27 cellular contexts compared by ENCODE assay signal in genomic region chr5:138389332-138389731, GRCh38. TPM values are rescaled to one million over a fixed set of nuclear protein-coding genes. Genes with fewer than 3 reads are reported as not detected.
DNase-seq lines count a peak whose midpoint lies in the region; ATAC-seq, FAIRE-seq and TF ChIP-seq lines count a peak whose summit lies in the region.
"Had no signal": no experiment of that assay in that cellular context is flagged by ENCODE, and none has a peak within 500 bp of the region (broad histone marks: within the 10 kb centered on the region; RNA-seq: fewer than 3 reads in every experiment).

No MANE protein-coding gene starts in this region.

- H2BK15ac ChIP-seq in IMR-90 (ENCODE audit: low read depth, low read length) = no peak overlapping the region

- H3K36me3 ChIP-seq in IMR-90 (ENCODE audit: control insufficient read depth, insufficient read depth, low read length) = peaks cover 41% of the 10 kb centered on the region
- H3K36me3 ChIP-seq in psoas muscle (ENCODE audit: insufficient read depth in 1 of 2, low read depth in 1 of 2) = peaks cover 2 to 70% of the 10 kb centered on the region in 2 donors

- no peak overlapping the region for H3K27ac Mint-ChIP-seq in CD4-positive, alpha-beta T cell
- H3K27ac Mint-ChIP-seq: CD8-positive, alpha-beta T cell; GM23338; HFFc6 had no signal

- no peak overlapping the region for H2AFZ ChIP-seq in IMR-90 (replicated peaks; ENCODE audit: low read length, poor library complexity)
- H2AFZ ChIP-seq: GM23338 had no signal

- H2BK5ac ChIP-seq in IMR-90 (ENCODE audit: low read depth, low read length, poor library complexity, severe bottlenecking) = no peak overlapping the region

- no peak overlapping the region for H2BK20ac ChIP-seq in IMR-90 (ENCODE audit: low read depth, low read length)

- no peak for FAIRE-seq in A549 (lab: Jason Lieb, UNC)
- FAIRE-seq: A204.1, GM12892, RCC 7860 had no signal

- no peak overlapping the region for H2AK5ac ChIP-seq in IMR-90 (ENCODE audit: low read depth, low read length)

- DNase-seq in A549 (ENCODE audit: low read depth in 1 of 2, low spot score in 1 of 2) (no peak), IMR-90 (no peak), fibroblast of pulmonary artery (ENCODE audit: low read depth) (peak; percentile 13), psoas muscle (no peak), EL (no peak)
- no peak for DNase-seq in activated CD8-positive, alpha-beta memory T cell treated with anti-CD3 and anti-CD28 coated beads, Interleukin-2, amount 50 U/mL, for 4 hours
- DNase-seq in CD4-positive, alpha-beta T cell = no peak
- DNase-seq: C1 segment of cervical spinal cord; Caco-2; CD8-positive, alpha-beta T cell; DMS 273 treated with DMSO at 0.1 percent for 48 hours; DMS79; H9; HFFc6; MG63; NCI-H1105 treated with DMSO at 0.1 percent for 48 hours; NCI-H146; NCI-H1930; NCI-H2107; NCI-H524; NCI-H774; SIG-M5 had no signal

- H3K56ac ChIP-seq in IMR-90 (ENCODE audit: extremely low read depth, insufficient read depth, low read length) = no peak overlapping the region

- H3K18ac ChIP-seq in IMR-90 (ENCODE audit: low read depth, low read length) = no peak overlapping the region

- H3K27me3 ChIP-seq in IMR-90 (ENCODE audit: control insufficient read depth, insufficient read depth, low read length) (no peaks in the 10 kb centered on the region), psoas muscle (ENCODE audit: insufficient read depth in 3 of 3, low read length in 2 of 3) (no peaks in the 10 kb centered on the region)
- H3K27me3 ChIP-seq in CD4-positive, alpha-beta T cell (ENCODE audit: control insufficient read depth, insufficient read depth, low read length) = no peaks in the 10 kb centered on the region
- H3K27me3 ChIP-seq: MG63 had no signal

- no peak for ATAC-seq in A549
- no peak for ATAC-seq in IMR-90 (ENCODE audit: low read depth)
- ATAC-seq in psoas muscle = peak in 1 of 4 donors; percentile 1
- ATAC-seq in CD4-positive, alpha-beta T cell (ENCODE audit: poor library complexity) = no peak
- ATAC-seq: CD8-positive, alpha-beta T cell; GM23338 had no signal

- no peaks in the 10 kb centered on the region for H4K20me1 ChIP-seq in IMR-90 (ENCODE audit: insufficient read depth, low read length)

- H3K9me3 Mint-ChIP-seq in CD4-positive, alpha-beta T cell = no peaks in the 10 kb centered on the region
- H3K9me3 Mint-ChIP-seq: CD8-positive, alpha-beta T cell; GM23338; H9; HFFc6 had no signal

- H3K4me1 ChIP-seq in A549 (no peaks in the 10 kb centered on the region), IMR-90 (ENCODE audit: control insufficient read depth, insufficient read depth, low read length) (no peaks in the 10 kb centered on the region), psoas muscle (peaks cover 48% of the 10 kb centered on the region)
- H3K4me1 ChIP-seq: Caco-2 had no signal

- no peak overlapping the region for H4K5ac ChIP-seq in IMR-90 (ENCODE audit: low read depth, low read length)

- TF ChIP-seq CTCF in A549 (IDR thresholded peaks at IDR 0.05) (no peak), IMR-90 (conservative IDR thresholded peaks at IDR 0.05; ENCODE audit: low read depth, low read length) (no peak), fibroblast of pulmonary artery (IDR thresholded peaks at IDR 0.05; ENCODE audit: low read length, missing control alignments) (no peak), psoas muscle (IDR thresholded peaks at IDR 0.05) (no peak)
- TF ChIP-seq CTCF in CD4-positive, alpha-beta T cell (IDR thresholded peaks at IDR 0.05) = no peak

- H3K14ac ChIP-seq in IMR-90 (replicated peaks; ENCODE audit: low read depth, low read length) = no peak overlapping the region

- H3K4me3 ChIP-seq in A549 (no peak overlapping the region), IMR-90 (ENCODE audit: insufficient read depth, low read depth, low read length) (no peak overlapping the region), fibroblast of pulmonary artery (replicated peaks; ENCODE audit: low read depth, low read length) (no peak overlapping the region), psoas muscle (peak overlapping the region; percentile 0)
- H3K4me3 ChIP-seq: GM23338, MG63, SK-N-MC had no signal

- no TSS peak for BruUV-seq in IMR-90 (replicated peaks; lab: Mats Ljungman, UMichigan)

- H3K9ac ChIP-seq in IMR-90 (ENCODE audit: low read depth, low read length) = no peak overlapping the region

- TF ChIP-seq POLR2A in A549 (IDR thresholded peaks at IDR 0.05; ENCODE audit: low read length) (no peak), IMR-90 (IDR thresholded peaks at IDR 0.05; ENCODE audit: low read depth, low read length) (no peak)

- in situ Hi-C loops in IMR-90 (cut with MboI; ENCODE audit: low sequenced_read_pairs) = no loop called here

- dilution Hi-C loops in IMR-90 (cut with HindIII; ENCODE audit: low sequenced_read_pairs, unreplicated experiment) = no loop called here

- H3K4me2 ChIP-seq in A549 (no peak overlapping the region), IMR-90 (ENCODE audit: low read depth, low read length) (no peak overlapping the region)
- H3K4me2 ChIP-seq: GM23338 had no signal

- no peak overlapping the region for H4K8ac ChIP-seq in IMR-90 (ENCODE audit: low read depth in 2 of 2, low read length in 2 of 2)

- 92% methylated on average over 3 of the region's 3 CpGs for WGBS in A549 (ENCODE audit: missing lambda C conversion rate)
- WGBS in IMR-90 (ENCODE audit: extremely low coverage in 2 of 2, insufficient read length in 1 of 2), 2 experiments = no CpG with 5 or more reads among the region's 3 CpGs
- 84 to 95% (median 91%) methylated on average over 3 of the region's 3 CpGs for WGBS in psoas muscle, 3 donors

- intact Hi-C loops in IMR-90 (cut with micrococcal nuclease) = loop anchor here (5.0 kb wide), 1 partner anchor 33 kb away; no protein-coding TSS in a partner anchor
- intact Hi-C loops in psoas muscle (cut with DNase I) = loop anchor here in 1 of 2 donors (5.0 kb wide), 1 partner anchor 37 kb away; the partner anchor contains the start of gene KDM3B
- intact Hi-C loops in CD4-positive, alpha-beta T cell (cut with DNase I, micrococcal nuclease) = no loop called here

- POLR2A ChIA-PET in A549 (lab: Yijun Ruan, JAX) = no interaction called here
- POLR2A ChIA-PET in IMR-90 (lab: Charles Lee; ENCODE audit: unreplicated experiment) = no interaction called here
- POLR2A ChIA-PET in CD4-positive, alpha-beta T cell (lab: Charles Lee) = no interaction called here

- no peak overlapping the region for H4K91ac ChIP-seq in IMR-90 (ENCODE audit: insufficient read depth, low read depth, low read length)

- H2BK120ac ChIP-seq in IMR-90 (ENCODE audit: low read depth, low read length) = no peak overlapping the region

- no peaks in the 10 kb centered on the region for H3K4me1 Mint-ChIP-seq in CD4-positive, alpha-beta T cell (ENCODE audit: low read depth)
- H3K4me1 Mint-ChIP-seq: GM23338, H9 had no signal

- H3K36me3 Mint-ChIP-seq in CD4-positive, alpha-beta T cell (ENCODE audit: low read depth) = peaks cover 81% of the 10 kb centered on the region

- H3K79me1 ChIP-seq in IMR-90 (ENCODE audit: low read depth in 1 of 2, low read length in 2 of 2) = peaks cover under 1 to 3% of the 10 kb centered on the region in 2 experiments; a peak in 2 of 4 replicates

- TF ChIP-seq RAD21 in A549 (conservative IDR thresholded peaks at IDR 0.05 in 1 of 2, IDR thresholded peaks at IDR 0.05 in 1 of 2) (no peak), IMR-90 (IDR thresholded peaks at IDR 0.05; ENCODE audit: low read length) (no peak)

- peaks cover 4% of the 10 kb centered on the region; the same call in 1 of the 2 replicates for H3K9me1 ChIP-seq in IMR-90 (ENCODE audit: insufficient read depth, low read length)

- no peak overlapping the region for H3K4me3 Mint-ChIP-seq in CD4-positive, alpha-beta T cell
- H3K4me3 Mint-ChIP-seq: CD8-positive, alpha-beta T cell; GM23338; H9; HFFc6 had no signal

- no peak overlapping the region for H2AK9ac ChIP-seq in IMR-90 (replicated peaks; ENCODE audit: low read depth, low read length, poor library complexity)

- H3K27ac ChIP-seq in A549 = no peak overlapping the region
- H3K27ac ChIP-seq in IMR-90 (ENCODE audit: insufficient read depth, low read length) = no peak overlapping the region
- H3K27ac ChIP-seq in psoas muscle = peak overlapping the region; percentile 70
- H3K27ac ChIP-seq in CD4-positive, alpha-beta T cell (ENCODE audit: low read depth, low read length) = no peak overlapping the region
- H3K27ac ChIP-seq: SK-N-MC had no signal

- CTCF ChIA-PET in A549 (lab: Yijun Ruan, JAX) (interaction anchor here (1.0 kb wide), 1 partner anchor 80 kb away, joined by 3 read pairs; no protein-coding TSS in a partner anchor), IMR-90 (lab: Yijun Ruan, JAX) (no interaction called here)
- CTCF ChIA-PET in CD4-positive, alpha-beta T cell (lab: Charles Lee) = no interaction called here

- no peak overlapping the region for H3K4ac ChIP-seq in IMR-90 (ENCODE audit: low read depth, low read length)

- H3K23ac ChIP-seq in IMR-90 (ENCODE audit: low read depth, low read length) = no peak overlapping the region

- no peak for TF ChIP-seq EP300 in A549 (IDR thresholded peaks at IDR 0.05)

- H3K27me3 Mint-ChIP-seq in CD4-positive, alpha-beta T cell = no peaks in the 10 kb centered on the region

- H3K9me3 ChIP-seq in A549 = no peaks in the 10 kb centered on the region
- H3K9me3 ChIP-seq in IMR-90 (ENCODE audit: control insufficient read depth, insufficient read depth, low read length) = no peaks in the 10 kb centered on the region
- H3K9me3 ChIP-seq in psoas muscle = no peaks in the 10 kb centered on the region
- H3K9me3 ChIP-seq in CD4-positive, alpha-beta T cell (ENCODE audit: control insufficient read depth, low read length) = no peaks in the 10 kb centered on the region
- H3K9me3 ChIP-seq: Caco-2, MG63 had no signal

RNA-seq across cellular contexts. Expression of gene KDM3B, which starts 36.8 kb away (rescaled TPM):
- polyA plus RNA-seq in A549 (2011; rRNA removed) = 50.6 and 52.5 TPM in 2 replicates
- 17.9 and 23.5 TPM in 2 replicates for polyA plus RNA-seq in A549 (2012; cell fraction: cytosol; rRNA removed)
- polyA plus RNA-seq in A549 (2012; cell fraction: nucleus; rRNA removed) = 18.4 and 28.9 TPM in 2 replicates
- polyA plus RNA-seq in A549 (2017; fragmentation: RNase III; extraction: RNeasy Plus Mini Kit Qiagen cat#74134 plus additional on column Dnase treatment) = 35.4 to 38.1 TPM (median 37.4 TPM) in 3 replicates
- 60.8 and 61.3 TPM in 2 replicates for polyA minus RNA-seq in A549 (2011; rRNA and poly(A)+ RNA removed)
- total RNA-seq in IMR-90 (2012; rRNA removed) = 35.8 and 36.7 TPM in 2 replicates
- polyA plus RNA-seq in IMR-90 (2012; rRNA removed) = 17.1 and 19.4 TPM in 2 replicates
- 5.8 and 7.3 TPM in 2 replicates for polyA plus RNA-seq in IMR-90 (2012; cell fraction: cytosol; rRNA removed)
- 8.0 and 37.0 TPM in 2 replicates for polyA plus RNA-seq in IMR-90 (2012; cell fraction: nucleus; rRNA removed; ENCODE audit: low replicate concordance)
- total RNA-seq in psoas muscle = 10 to 100 TPM; 49.0 to 58.3 (median 54.1) TPM
- 10 to 100 TPM; 11.7 to 52.7 (median 28.9) TPM for polyA plus RNA-seq in psoas muscle
- 10 to 100 TPM; 59.5 to 66.0 TPM for total RNA-seq in CD4-positive, alpha-beta T cell

RNA-seq across cellular contexts. Expression of gene REEP2, which starts 49.5 kb away (rescaled TPM):
- polyA plus RNA-seq in A549 (2011; rRNA removed) (4.6 and 9.3 TPM in 2 replicates), A549 (2017; fragmentation: RNase III; extraction: RNeasy Plus Mini Kit Qiagen cat#74134 plus additional on column Dnase treatment) (5.0 to 6.1 TPM (median 5.1 TPM) in 3 replicates), IMR-90 (2012; rRNA removed) (17.0 and 17.1 TPM in 2 replicates), psoas muscle (1 to 10 TPM in 2 of 3 donors, under 1 TPM in 1; 0.85 to 3.4 (median 1.5) TPM)
- polyA plus RNA-seq in A549 (2012; cell fraction: cytosol; rRNA removed) = 2.9 and 4.0 TPM in 2 replicates
- 5.3 and 6.5 TPM in 2 replicates for polyA plus RNA-seq in A549 (2012; cell fraction: nucleus; rRNA removed)
- polyA minus RNA-seq in A549 (2011; rRNA and poly(A)+ RNA removed) = 7.4 and 7.6 TPM in 2 replicates
- total RNA-seq in IMR-90 (2012; rRNA removed) (12.4 and 20.3 TPM in 2 replicates), psoas muscle (1 to 10 TPM; 1.3 to 6.6 (median 3.1) TPM)
- 16.8 and 19.5 TPM in 2 replicates for polyA plus RNA-seq in IMR-90 (2012; cell fraction: cytosol; rRNA removed)
- 50.9 and 55.6 TPM in 2 replicates for polyA plus RNA-seq in IMR-90 (2012; cell fraction: nucleus; rRNA removed; ENCODE audit: low replicate concordance)
- under 1 TPM; 0.33 to 0.34 TPM for total RNA-seq in CD4-positive, alpha-beta T cell

RNA-seq across cellular contexts. Expression of gene FAM53C, which starts 51.3 kb away (rescaled TPM):
- polyA plus RNA-seq in A549 (2011; rRNA removed) = 24.5 and 24.9 TPM in 2 replicates
- polyA plus RNA-seq in A549 (2012; cell fraction: cytosol; rRNA removed) = 13.4 and 18.7 TPM in 2 replicates
- 29.8 and 32.6 TPM in 2 replicates for polyA plus RNA-seq in A549 (2012; cell fraction: nucleus; rRNA removed)
- polyA plus RNA-seq in A549 (2017; fragmentation: RNase III; extraction: RNeasy Plus Mini Kit Qiagen cat#74134 plus additional on column Dnase treatment) = 21.9 to 25.7 TPM (median 24.7 TPM) in 3 replicates
- 27.2 and 29.0 TPM in 2 replicates for polyA minus RNA-seq in A549 (2011; rRNA and poly(A)+ RNA removed)
- 21.5 and 23.1 TPM in 2 replicates for total RNA-seq in IMR-90 (2012; rRNA removed)
- 25.6 and 27.5 TPM in 2 replicates for polyA plus RNA-seq in IMR-90 (2012; rRNA removed)
- 11.1 and 15.5 TPM in 2 replicates for polyA plus RNA-seq in IMR-90 (2012; cell fraction: cytosol; rRNA removed)
- polyA plus RNA-seq in IMR-90 (2012; cell fraction: nucleus; rRNA removed; ENCODE audit: low replicate concordance) = 28.5 and 38.9 TPM in 2 replicates
- total RNA-seq in psoas muscle = 10 to 100 TPM; 35.9 to 57.6 (median 36.9) TPM
- 10 to 100 TPM; 10.8 to 50.3 (median 23.5) TPM for polyA plus RNA-seq in psoas muscle
- total RNA-seq in CD4-positive, alpha-beta T cell = 10 to 100 TPM; 81.0 to 83.8 TPM

RNA-seq across cellular contexts. Expression of gene CDC25C, which starts 57.7 kb away (rescaled TPM):
- polyA plus RNA-seq in A549 (2011; rRNA removed) (19.3 and 20.5 TPM in 2 replicates), A549 (2017; fragmentation: RNase III; extraction: RNeasy Plus Mini Kit Qiagen cat#74134 plus additional on column Dnase treatment) (11.2 to 12.7 TPM (median 12.6 TPM) in 3 replicates), IMR-90 (2012; rRNA removed) (6.9 and 7.3 TPM in 2 replicates), psoas muscle (under 1 TPM in 1 of 3 donors, not detected in 2; 0.12 TPM)
- 7.9 and 8.8 TPM in 2 replicates for polyA plus RNA-seq in A549 (2012; cell fraction: cytosol; rRNA removed)
- polyA plus RNA-seq in A549 (2012; cell fraction: nucleus; rRNA removed) = 8.1 and 11.4 TPM in 2 replicates
- polyA minus RNA-seq in A549 (2011; rRNA and poly(A)+ RNA removed) = 9.4 and 10.0 TPM in 2 replicates
- total RNA-seq in IMR-90 (2012; rRNA removed) (7.5 and 8.2 TPM in 2 replicates), psoas muscle (not detected)
- 1.3 and 4.8 TPM in 2 replicates for polyA plus RNA-seq in IMR-90 (2012; cell fraction: cytosol; rRNA removed)
- 1.7 and 3.6 TPM in 2 replicates for polyA plus RNA-seq in IMR-90 (2012; cell fraction: nucleus; rRNA removed; ENCODE audit: low replicate concordance)
- total RNA-seq in CD4-positive, alpha-beta T cell = not detected
- total RNA-seq: CD8-positive, alpha-beta T cell had no signal
